In genomic region chr10:100008708-100009282, GRCh38 we compare ENCODE assay signal across 8 cellular contexts. TPM values are rescaled to one million over a fixed set of nuclear protein-coding genes. Genes with fewer than 3 reads are reported as not detected.
DNase-seq lines count a peak whose midpoint lies in the region; ATAC-seq and TF ChIP-seq lines count a peak whose summit lies in the region.

No MANE protein-coding gene starts in this region.

- no peaks in the 10 kb centered on the region for H3K9me3 ChIP-seq in adipocyte (ENCODE audit: control insufficient read depth, low read length)
- H3K9me3 ChIP-seq in right lobe of liver, result no peaks in the 10 kb centered on the region
- no peaks in the 10 kb centered on the region for H3K9me3 ChIP-seq in transverse colon

- H3K4me3 ChIP-seq in adipocyte (ENCODE audit: low read length) (peak overlapping the region; percentile 99), right lobe of liver (peak overlapping the region; percentile 70 to 87 (median 79)), transverse colon (peak overlapping the region; percentile 47 to 83 (median 56))

- H3K9me3 Mint-ChIP-seq in activated T-cell treated with anti-CD3 and anti-CD28 coated beads, Interleukin-2, amount 50 U/mL, for 72 hours, result no peaks in the 10 kb centered on the region

- WGBS in right lobe of liver (ENCODE audit: insufficient coverage, low coverage, low lambda C conversion rate, missing lambda C conversion rate), result 19% methylated on average over 9 of the region's 9 CpGs
- WGBS in transverse colon (ENCODE audit: low coverage in 1 of 2), 2 donors, result 14 to 21% methylated on average over 6 to 9 of the region's 9 CpGs

- intact Hi-C loops in right lobe of liver (cut with DNase I) (no loop called here), transverse colon (cut with DNase I; ENCODE audit: low total_unique reads) (no loop called here)

- ATAC-seq in activated T-cell treated with anti-CD3 and anti-CD28 coated beads, Interleukin-2, amount 50 U/mL, for 72 hours (replicated peaks in 1 of 2), result no peak
- peak; percentile 21 to 46 (median 32) for ATAC-seq in right lobe of liver
- no peak for ATAC-seq in HG02840 (IDR thresholded peaks at IDR 0.05; ENCODE audit: low FRiP score, unreplicated experiment)

- TF ChIP-seq CTCF in right lobe of liver (IDR thresholded peaks at IDR 0.05), result no peak
- no peak for TF ChIP-seq CTCF in transverse colon (IDR thresholded peaks at IDR 0.05)

- no peaks in the 10 kb centered on the region for H3K27me3 ChIP-seq in adipocyte (replicated peaks; ENCODE audit: control insufficient read depth, insufficient read depth, low read length)
- no peaks in the 10 kb centered on the region for H3K27me3 ChIP-seq in right lobe of liver
- H3K27me3 ChIP-seq in transverse colon, result no peaks in the 10 kb centered on the region

- H3K36me3 ChIP-seq in adipocyte (ENCODE audit: control insufficient read depth, insufficient read depth, low read length, severe bottlenecking) (no peaks in the 10 kb centered on the region), right lobe of liver (no peaks in the 10 kb centered on the region), transverse colon (no peaks in the 10 kb centered on the region)

- H3K4me1 ChIP-seq in adipocyte (ENCODE audit: control insufficient read depth, insufficient read depth, low read length) (peaks cover 43% of the 10 kb centered on the region), right lobe of liver (peaks cover 0 to 22% (median 11%) of the 10 kb centered on the region in 4 donors), transverse colon (peaks cover 9 to 45% (median 37%) of the 10 kb centered on the region in 4 donors)

- TF ChIP-seq POLR2A in right lobe of liver (IDR thresholded peaks at IDR 0.05) (no peak), transverse colon (IDR thresholded peaks at IDR 0.05) (no peak), erythroblast (IDR thresholded peaks at IDR 0.05; ENCODE audit: low read length) (no peak)

- H3K4me1 Mint-ChIP-seq in activated T-cell treated with anti-CD3 and anti-CD28 coated beads, Interleukin-2, amount 50 U/mL, for 72 hours (ENCODE audit: low read depth), result peaks cover 56% of the 10 kb centered on the region

- no peaks in the 10 kb centered on the region for H3K36me3 Mint-ChIP-seq in activated T-cell treated with anti-CD3 and anti-CD28 coated beads, Interleukin-2, amount 50 U/mL, for 72 hours (ENCODE audit: insufficient read depth in 2 of 2)

- DNase-seq in activated T-cell treated with anti-CD3 and anti-CD28 coated beads, Interleukin-2, amount 50 U/mL, for 72 hours, result no peak
- DNase-seq in activated T-cell treated with anti-CD3 and anti-CD28 coated beads, Interleukin-2, amount 50 U/mL, for 48 hours, result no peak
- DNase-seq in adipocyte (ENCODE audit: low read depth), result no peak
- no peak for DNase-seq in right lobe of liver
- DNase-seq in transverse colon, result no peak
- no peak for DNase-seq in AG08395 (ENCODE audit: low spot score)
- no peak for DNase-seq in erythroblast (lab: John Stamatoyannopoulos, UW)

- peak overlapping the region; percentile 100 for H3K9ac ChIP-seq in adipocyte (ENCODE audit: low read length)

- no peak for TF ChIP-seq EP300 in transverse colon (IDR thresholded peaks at IDR 0.05; ENCODE audit: low read depth)

- H3K27me3 Mint-ChIP-seq in activated T-cell treated with anti-CD3 and anti-CD28 coated beads, Interleukin-2, amount 50 U/mL, for 72 hours (ENCODE audit: low read depth), result peaks cover 22% of the 10 kb centered on the region

- peak overlapping the region; percentile 58 to 75 (median 73) for H3K27ac ChIP-seq in right lobe of liver
- H3K27ac ChIP-seq in transverse colon, result peak overlapping the region; percentile 79 to 85 (median 84)

- H3K27ac Mint-ChIP-seq in activated T-cell treated with anti-CD3 and anti-CD28 coated beads, Interleukin-2, amount 50 U/mL, for 72 hours, result no peak overlapping the region

- peak overlapping the region; percentile 87 to 89 for H3K4me3 Mint-ChIP-seq in activated T-cell treated with anti-CD3 and anti-CD28 coated beads, Interleukin-2, amount 50 U/mL, for 72 hours

- in situ Hi-C loops in transverse colon (cut with MboI; ENCODE audit: low pct_ligation_motif_present in 1 of 4, low pct_unique_long_range_greater_than_20kb in 1 of 4, low sequenced_read_pairs in 3 of 4), result no loop called here

RNA-seq across cellular contexts. Expression of gene DNMBP, which starts 1.0 kb away (rescaled TPM):
- total RNA-seq in activated T-cell treated with anti-CD3 and anti-CD28 coated beads, Interleukin-2, amount 50 U/mL, for 72 hours, result 1 to 10 TPM; 2.3 to 2.9 TPM
- 10 to 100 TPM in 3 of 6 experiments, 1 to 10 TPM in 3; 7.9 to 12.7 (median 9.9) TPM for total RNA-seq in right lobe of liver
- total RNA-seq in transverse colon, result 10 to 100 TPM; 38.5 to 68.5 (median 48.0) TPM

Comparison
In these comparisons a context has a peak if more than half of its experiments do, and no peak if none do; other contexts are left out.
1. ATAC-seq: peak in right lobe of liver (4 of 4); none in activated T-cell treated with anti-CD3 and anti-CD28 coated beads, Interleukin-2, amount 50 U/mL, for 72 hours (0 of 2) and HG02840 (single experiment).
2. Peak in every context shown above with its lines, with median percentiles within 50 percentile points of each other: H3K4me3 ChIP-seq.